In the genomic region with DNA sequence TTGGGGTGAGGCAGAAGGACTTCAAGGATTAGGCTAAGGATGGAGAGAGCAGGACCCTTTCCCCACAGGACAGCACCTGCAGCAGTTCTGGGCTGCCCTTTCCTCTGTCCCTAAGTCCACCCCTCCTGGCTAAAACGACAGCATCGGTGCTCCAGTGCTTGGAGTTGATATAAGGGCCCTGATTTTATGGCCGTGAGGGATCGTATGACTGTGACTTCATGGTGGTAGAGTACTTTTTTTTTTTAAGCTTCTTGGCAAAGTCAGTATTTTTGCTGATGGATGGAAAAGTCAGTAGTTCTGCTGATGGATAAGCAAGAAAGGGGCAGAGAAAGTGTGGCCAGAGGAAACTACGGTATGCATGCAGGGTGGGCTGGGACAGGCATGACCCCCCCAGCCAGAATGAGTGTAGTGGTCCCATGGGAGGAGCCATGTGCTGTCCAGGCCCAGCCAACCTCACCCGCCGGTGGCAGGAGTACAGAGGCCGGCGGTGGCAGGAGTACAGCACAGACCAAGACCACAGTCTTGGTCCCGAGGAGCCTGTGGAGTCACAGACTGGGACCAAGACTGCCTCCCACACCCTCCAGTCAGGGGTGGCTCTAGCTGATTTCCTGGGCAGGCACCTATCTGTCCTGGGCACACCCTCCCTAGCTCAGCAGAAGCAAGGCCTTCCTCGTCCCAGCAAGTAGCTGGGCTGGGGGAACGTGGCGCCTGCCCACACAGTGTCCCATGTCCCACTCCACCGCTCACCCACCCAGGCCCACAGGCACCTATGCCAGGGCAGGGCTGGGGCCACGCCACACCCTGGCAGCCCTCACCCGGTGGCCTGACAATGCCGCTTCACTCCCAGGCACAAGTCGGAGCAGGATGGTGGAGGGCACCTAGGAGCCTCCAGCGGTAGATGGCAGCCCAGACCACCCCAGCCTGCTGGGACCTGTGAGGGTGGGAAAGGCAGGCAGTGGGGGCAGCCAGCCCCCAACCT, we compare ENCODE assay signal across 1 cellular context.
TF ChIP-seq lines count a peak whose summit lies in the region.

No MANE protein-coding gene starts in this region.

TF ChIP-seq in HEK293, 187 proteins besides CTCF, POLR2A, EP300 and RAD21 (continued from another document):
- TF ChIP-seq, protein P1, sequence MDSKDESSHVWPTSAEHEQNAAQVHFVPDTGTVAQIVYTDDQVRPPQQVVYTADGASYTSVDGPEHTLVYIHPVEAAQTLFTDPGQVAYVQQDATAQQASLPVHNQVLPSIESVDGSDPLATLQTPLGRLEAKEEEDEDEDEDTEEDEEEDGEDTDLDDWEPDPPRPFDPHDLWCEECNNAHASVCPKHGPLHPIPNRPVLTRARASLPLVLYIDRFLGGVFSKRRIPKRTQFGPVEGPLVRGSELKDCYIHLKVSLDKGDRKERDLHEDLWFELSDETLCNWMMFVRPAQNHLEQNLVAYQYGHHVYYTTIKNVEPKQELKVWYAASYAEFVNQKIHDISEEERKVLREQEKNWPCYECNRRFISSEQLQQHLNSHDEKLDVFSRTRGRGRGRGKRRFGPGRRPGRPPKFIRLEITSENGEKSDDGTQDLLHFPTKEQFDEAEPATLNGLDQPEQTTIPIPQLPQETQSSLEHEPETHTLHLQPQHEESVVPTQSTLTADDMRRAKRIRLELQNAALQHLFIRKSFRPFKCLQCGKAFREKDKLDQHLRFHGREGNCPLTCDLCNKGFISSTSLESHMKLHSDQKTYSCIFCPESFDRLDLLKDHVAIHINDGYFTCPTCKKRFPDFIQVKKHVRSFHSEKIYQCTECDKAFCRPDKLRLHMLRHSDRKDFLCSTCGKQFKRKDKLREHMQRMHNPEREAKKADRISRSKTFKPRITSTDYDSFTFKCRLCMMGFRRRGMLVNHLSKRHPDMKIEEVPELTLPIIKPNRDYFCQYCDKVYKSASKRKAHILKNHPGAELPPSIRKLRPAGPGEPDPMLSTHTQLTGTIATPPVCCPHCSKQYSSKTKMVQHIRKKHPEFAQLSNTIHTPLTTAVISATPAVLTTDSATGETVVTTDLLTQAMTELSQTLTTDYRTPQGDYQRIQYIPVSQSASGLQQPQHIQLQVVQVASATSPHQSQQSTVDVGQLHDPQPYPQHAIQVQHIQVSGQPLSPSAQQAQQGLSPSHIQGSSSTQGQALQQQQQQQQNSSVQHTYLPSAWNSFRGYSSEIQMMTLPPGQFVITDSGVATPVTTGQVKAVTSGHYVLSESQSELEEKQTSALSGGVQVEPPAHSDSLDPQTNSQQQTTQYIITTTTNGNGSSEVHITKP (tag by site-specific recombination; IDR thresholded peaks at IDR 0.05): peak; percentile 97
- TF ChIP-seq ZNF391 (tag by site-specific recombination; IDR thresholded peaks at IDR 0.05; ENCODE audit: borderline replicate concordance, low read depth): 0 out of 2 replicates have a peak, but pooled peaks have one; percentile 47
- TF ChIP-seq ZNF701 (tag by site-specific recombination; IDR thresholded peaks at IDR 0.05): no peak
- no peak for TF ChIP-seq ZNF266 (tag by site-specific recombination; IDR thresholded peaks at IDR 0.05; ENCODE audit: low read depth)
- TF ChIP-seq ZNF184 (tag by site-specific recombination; IDR thresholded peaks at IDR 0.05): no peak
- TF ChIP-seq ZNF354C (tag by site-specific recombination; IDR thresholded peaks at IDR 0.05; ENCODE audit: borderline replicate concordance, low read depth): no peak
- TF ChIP-seq ZNF548 (tag by site-specific recombination; IDR thresholded peaks at IDR 0.05): peak; percentile 58; the same call in 1 of the 2 replicates
- peak; percentile 64 for TF ChIP-seq SP7 (tag by site-specific recombination; IDR thresholded peaks at IDR 0.05)
- TF ChIP-seq, protein P2, sequence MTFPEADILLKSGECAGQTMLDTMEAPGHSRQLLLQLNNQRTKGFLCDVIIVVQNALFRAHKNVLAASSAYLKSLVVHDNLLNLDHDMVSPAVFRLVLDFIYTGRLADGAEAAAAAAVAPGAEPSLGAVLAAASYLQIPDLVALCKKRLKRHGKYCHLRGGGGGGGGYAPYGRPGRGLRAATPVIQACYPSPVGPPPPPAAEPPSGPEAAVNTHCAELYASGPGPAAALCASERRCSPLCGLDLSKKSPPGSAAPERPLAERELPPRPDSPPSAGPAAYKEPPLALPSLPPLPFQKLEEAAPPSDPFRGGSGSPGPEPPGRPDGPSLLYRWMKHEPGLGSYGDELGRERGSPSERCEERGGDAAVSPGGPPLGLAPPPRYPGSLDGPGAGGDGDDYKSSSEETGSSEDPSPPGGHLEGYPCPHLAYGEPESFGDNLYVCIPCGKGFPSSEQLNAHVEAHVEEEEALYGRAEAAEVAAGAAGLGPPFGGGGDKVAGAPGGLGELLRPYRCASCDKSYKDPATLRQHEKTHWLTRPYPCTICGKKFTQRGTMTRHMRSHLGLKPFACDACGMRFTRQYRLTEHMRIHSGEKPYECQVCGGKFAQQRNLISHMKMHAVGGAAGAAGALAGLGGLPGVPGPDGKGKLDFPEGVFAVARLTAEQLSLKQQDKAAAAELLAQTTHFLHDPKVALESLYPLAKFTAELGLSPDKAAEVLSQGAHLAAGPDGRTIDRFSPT (tag by site-specific recombination; IDR thresholded peaks at IDR 0.05): peak; percentile 55; the same call in 1 of the 2 replicates
- TF ChIP-seq, protein P3, sequence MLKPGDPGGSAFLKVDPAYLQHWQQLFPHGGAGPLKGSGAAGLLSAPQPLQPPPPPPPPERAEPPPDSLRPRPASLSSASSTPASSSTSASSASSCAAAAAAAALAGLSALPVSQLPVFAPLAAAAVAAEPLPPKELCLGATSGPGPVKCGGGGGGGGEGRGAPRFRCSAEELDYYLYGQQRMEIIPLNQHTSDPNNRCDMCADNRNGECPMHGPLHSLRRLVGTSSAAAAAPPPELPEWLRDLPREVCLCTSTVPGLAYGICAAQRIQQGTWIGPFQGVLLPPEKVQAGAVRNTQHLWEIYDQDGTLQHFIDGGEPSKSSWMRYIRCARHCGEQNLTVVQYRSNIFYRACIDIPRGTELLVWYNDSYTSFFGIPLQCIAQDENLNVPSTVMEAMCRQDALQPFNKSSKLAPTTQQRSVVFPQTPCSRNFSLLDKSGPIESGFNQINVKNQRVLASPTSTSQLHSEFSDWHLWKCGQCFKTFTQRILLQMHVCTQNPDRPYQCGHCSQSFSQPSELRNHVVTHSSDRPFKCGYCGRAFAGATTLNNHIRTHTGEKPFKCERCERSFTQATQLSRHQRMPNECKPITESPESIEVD (tag by site-specific recombination; IDR thresholded peaks at IDR 0.05): peak; percentile 69
TF ChIP-seq in HEK293: peak in this region for 31.
